Comparison of ENCODE assay signal across 21 cellular contexts in genomic region chr12:124817076-124818000, GRCh38.
"Had no signal": no experiment of that assay in that cellular context is flagged by ENCODE, and none has a peak within 500 bp of the region (broad histone marks: within the 10 kb centered on the region; RNA-seq: fewer than 3 reads in every experiment).

No MANE protein-coding gene starts in this region.

- H3K4me3 Mint-ChIP-seq: immature natural killer cell; naive thymus-derived CD8-positive, alpha-beta T cell had no signal

- H3K27ac Mint-ChIP-seq: immature natural killer cell had no signal

- H3K4me2 ChIP-seq: smooth muscle cell had no signal

- DNase-seq: cortex of kidney; dorsolateral prefrontal cortex; effector CD8-positive, alpha-beta T cell; esophagus squamous epithelium; foreskin fibroblast; glutamatergic neuron; immature natural killer cell; kidney; left cardiac atrium; left ventricle myocardium superior; naive thymus-derived CD8-positive, alpha-beta T cell; stimulated activated CD4-positive, alpha-beta T cell treated with anti-CD3 and anti-CD28 coated beads, Interleukin-2, amount 100 ng/mL, for 48 hours; stimulated activated naive CD8-positive, alpha-beta T cell treated with anti-CD3 and anti-CD28 coated beads, Interleukin-15, Interleukin-2, amounts not matched to agents 100 U/mL and 50 U/mL, for 24 hours; thyroid gland; upper lobe of left lung had no signal

- H3K4me3 ChIP-seq: dorsolateral prefrontal cortex, esophagus squamous epithelium, gastroesophageal sphincter, ovary, right atrium auricular region, smooth muscle cell, suprapubic skin, thyroid gland, upper lobe of left lung, vagina had no signal

- H3K27ac ChIP-seq: esophagus squamous epithelium, gastroesophageal sphincter, ovary, right atrium auricular region, suprapubic skin, thyroid gland, upper lobe of left lung, vagina had no signal

- H3K27me3 ChIP-seq: dorsolateral prefrontal cortex, esophagus squamous epithelium, gastroesophageal sphincter, ovary, right atrium auricular region, suprapubic skin, thyroid gland, upper lobe of left lung, vagina had no signal

- H3K4me1 Mint-ChIP-seq: immature natural killer cell; naive thymus-derived CD8-positive, alpha-beta T cell had no signal

- H3K9me3 ChIP-seq: esophagus squamous epithelium, gastroesophageal sphincter, ovary, right atrium auricular region, suprapubic skin, thyroid gland, upper lobe of left lung, vagina had no signal

- ATAC-seq: gastroesophageal sphincter; left cardiac atrium; left ventricle myocardium superior; naive thymus-derived CD8-positive, alpha-beta T cell; stimulated activated naive CD8-positive, alpha-beta T cell treated with anti-CD3 and anti-CD28 coated beads, Interleukin-15, Interleukin-2, amounts not matched to agents 100 U/mL and 50 U/mL, for 24 hours had no signal

- H3K36me3 Mint-ChIP-seq: immature natural killer cell had no signal

- H3K4me1 ChIP-seq: esophagus squamous epithelium, gastroesophageal sphincter, right atrium auricular region, suprapubic skin, thyroid gland, vagina had no signal

- H3K9me3 Mint-ChIP-seq: immature natural killer cell; naive thymus-derived CD8-positive, alpha-beta T cell had no signal

- H3K27me3 Mint-ChIP-seq: naive thymus-derived CD8-positive, alpha-beta T cell had no signal

- H3K36me3 ChIP-seq: ovary, thyroid gland had no signal
